ENCODE assay signal across 9 cellular contexts in the genomic region with DNA sequence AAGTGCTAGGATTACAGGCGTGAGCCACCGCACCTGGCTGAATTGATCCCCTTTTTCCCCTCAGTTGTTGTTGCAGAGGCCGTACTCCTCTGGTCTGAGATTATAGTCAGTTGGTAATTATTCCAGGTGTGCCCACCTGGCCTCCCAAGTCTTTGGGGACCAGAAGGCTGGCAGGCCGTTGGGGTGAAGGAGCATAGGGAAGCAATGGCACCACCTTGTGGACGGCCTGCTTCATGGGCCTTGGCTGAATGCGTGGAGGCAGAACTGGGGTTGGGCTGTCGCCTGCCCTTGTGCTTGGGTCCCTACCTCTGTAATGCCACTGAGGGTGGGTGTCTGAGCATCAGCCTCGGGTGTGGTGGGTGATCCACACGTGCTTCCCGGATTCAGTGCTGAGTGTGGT.
DNase-seq lines count a peak whose midpoint lies in the region; ATAC-seq and TF ChIP-seq lines count a peak whose summit lies in the region.
"Had no signal": no experiment of that assay in that cellular context is flagged by ENCODE, and none has a peak within 500 bp of the region (broad histone marks: within the 10 kb centered on the region; RNA-seq: fewer than 3 reads in every experiment).

No MANE protein-coding gene starts in this region.

- H3K27me3 ChIP-seq in HL-60 (ENCODE audit: insufficient read depth, poor library complexity, severe bottlenecking) = no peaks in the 10 kb centered on the region

- no peak overlapping the region for H3K27ac ChIP-seq in HL-60 (replicated peaks)
- H3K27ac ChIP-seq: epithelial cell of prostate had no signal

- ATAC-seq in Right ventricle myocardium inferior (no peak), sciatic nerve (no peak), GM19397 (IDR thresholded peaks at IDR 0.05; ENCODE audit: unreplicated experiment) (no peak), HG03108 (IDR thresholded peaks at IDR 0.05; ENCODE audit: unreplicated experiment) (no peak)

- H3K4me3 ChIP-seq in HL-60 (replicated peaks; ENCODE audit: insufficient read depth, low read length) = no peak overlapping the region

- intact Hi-C loops in Right ventricle myocardium inferior (cut with DNase I) = loop anchor here (1.0 kb wide), 1 partner anchor 211 kb away; no protein-coding TSS in a partner anchor
- intact Hi-C loops in sciatic nerve (cut with DNase I) = loop anchor here (10.0 kb wide), 1 partner anchor 212 kb away; a partner anchor contains a TSS

- TF ChIP-seq CTCF in GM12873 (IDR thresholded peaks at IDR 0.05; ENCODE audit: insufficient read depth, low read depth, low read length, missing control alignments) (peak; percentile 93), HL-60 (IDR thresholded peaks at IDR 0.05; ENCODE audit: insufficient read depth, low read length) (peak; percentile 88)

- DNase-seq in HL-60 (ENCODE audit: low read depth in 1 of 2, low spot score in 1 of 2) = peak in 1 of 2 experiments; percentile 57
- DNase-seq in SHP77 (lab: John Stamatoyannopoulos, UW) = peak; percentile 59 to 60
- peak; percentile 54 for DNase-seq in activated gamma-delta T cell treated with anti-CD3 and anti-CD28 coated beads, Interleukin-2, amount 50 U/mL, for 16 hours (ENCODE audit: low read depth)
- peak; percentile 82 for DNase-seq in Right ventricle myocardium inferior (ENCODE audit: missing footprints)
- peak; percentile 83 for DNase-seq in sciatic nerve (ENCODE audit: low spot score)
